8 cellular contexts compared by ENCODE assay signal in the genomic region with DNA sequence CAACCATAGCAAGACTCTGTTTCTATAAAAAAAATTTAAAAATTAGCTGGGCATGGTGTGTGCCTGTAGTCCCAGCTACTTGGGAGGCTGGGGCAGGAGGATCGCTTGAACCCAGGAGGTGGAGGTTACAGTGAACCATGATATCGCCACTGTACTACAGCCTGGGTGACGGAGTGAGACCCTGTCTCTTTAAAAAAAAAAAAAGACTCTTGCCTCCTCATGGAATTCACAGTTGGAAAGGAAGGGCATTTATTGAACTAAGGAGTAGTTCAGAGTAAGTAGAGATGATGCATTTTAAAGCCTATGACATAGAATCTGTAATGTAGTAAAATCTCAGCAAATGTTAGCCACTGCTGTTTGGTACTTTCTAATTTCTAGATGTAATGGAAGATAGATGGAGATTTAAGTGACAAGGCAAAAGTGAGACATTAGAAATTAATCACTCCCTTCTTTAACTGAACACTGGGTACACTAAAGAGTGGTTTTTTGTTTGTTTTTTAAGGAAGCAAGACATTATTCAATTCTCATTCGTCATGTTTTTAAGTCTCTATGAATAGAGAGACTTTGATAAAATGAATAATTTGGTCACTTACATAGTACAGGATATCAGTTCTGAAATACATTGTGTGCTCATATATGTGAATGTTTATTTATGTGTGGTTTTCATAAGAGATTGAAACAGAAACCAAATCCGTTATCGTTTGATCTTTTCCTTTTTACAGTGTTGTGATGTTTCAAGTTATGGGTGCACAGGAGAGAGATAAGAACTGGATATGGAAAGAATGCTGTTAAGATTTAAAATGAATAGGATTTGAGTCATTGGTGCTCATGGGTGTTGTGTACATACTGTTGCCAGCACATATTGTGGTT. TPM values are rescaled to one million over a fixed set of nuclear protein-coding genes. Genes with fewer than 3 reads are reported as not detected.
DNase-seq lines count a peak whose midpoint lies in the region; ATAC-seq and TF ChIP-seq lines count a peak whose summit lies in the region.

No MANE protein-coding gene starts in this region.

- peaks cover 0 to 19% of the 10 kb centered on the region in 2 donors for H3K36me3 ChIP-seq in gastrocnemius medialis

- peaks cover 0 to 10% (median 0%) of the 10 kb centered on the region in 3 donors for H3K9me3 ChIP-seq in gastrocnemius medialis

- H3K27me3 ChIP-seq in gastrocnemius medialis = no peaks in the 10 kb centered on the region

- peak; percentile 86 for ATAC-seq in GM18511 (IDR thresholded peaks at IDR 0.05; ENCODE audit: unreplicated experiment)
- peak; percentile 73 for ATAC-seq in HG02763 (IDR thresholded peaks at IDR 0.05; ENCODE audit: unreplicated experiment)
- peak; percentile 25 to 27 for ATAC-seq in gastrocnemius medialis

- TF ChIP-seq CTCF in RWPE1 (conservative IDR thresholded peaks at IDR 0.05; ENCODE audit: low read depth) (no peak), gastrocnemius medialis (IDR thresholded peaks at IDR 0.05 in 4 of 5, conservative IDR thresholded peaks at IDR 0.05 in 1 of 5) (no peak)

- TF ChIP-seq POLR2A in gastrocnemius medialis (IDR thresholded peaks at IDR 0.05) = no peak

- peak overlapping the region; percentile 6 to 44 (median 16) for H3K4me3 ChIP-seq in gastrocnemius medialis

- CTCF ChIA-PET in RWPE1 (lab: Yijun Ruan, JAX) = no interaction called here

- peaks cover 39 to 59% of the 10 kb centered on the region in 2 donors for H3K4me1 ChIP-seq in gastrocnemius medialis

- intact Hi-C loops in gastrocnemius medialis (cut with DNase I; ENCODE audit: low total_unique reads) = loop anchor here (5.0 kb wide), 1 partner anchor 97 kb away; no protein-coding TSS in a partner anchor

- POLR2A ChIA-PET in RWPE1 (lab: Yijun Ruan, JAX; ENCODE audit: low non-redundant PET) = no interaction called here

- H3K27ac ChIP-seq in RWPE1 (peak overlapping the region; percentile 60), epithelial cell of prostate (peak overlapping the region; percentile 65), gastrocnemius medialis (peak overlapping the region; percentile 49 to 70 (median 62))

- DNase-seq in RWPE1 (ENCODE audit: low spot score) (peak; percentile 55), epithelial cell of prostate (ENCODE audit: low read depth, low spot score) (peak; percentile 70), gastrocnemius medialis (no peak), COR-L47 (lab: John Stamatoyannopoulos, UW) (no peak)
- DNase-seq in effector CD8-positive, alpha-beta T cell (lab: John Stamatoyannopoulos, UW) = no peak
- DNase-seq in activated effector memory CD4-positive, alpha-beta T cell treated with anti-CD3 and anti-CD28 coated beads, Interleukin-2, amount 50 U/mL, for 16 hours = no peak

- in situ Hi-C loops in gastrocnemius medialis (cut with MboI; ENCODE audit: low sequenced_read_pairs in 4 of 4) = no loop called here

RNA-seq across cellular contexts. Expression of gene FOXN2, which starts 29.3 kb away (rescaled TPM):
- total RNA-seq in gastrocnemius medialis = 10 to 100 TPM; 15.8 to 25.5 (median 17.9) TPM

Comparison
In these comparisons a context has a peak if more than half of its experiments do, and no peak if none do; other contexts are left out.
1. ATAC-seq: peak in every context shown above with its lines; median percentile 86 in GM18511; 73 in HG02763; 26 in gastrocnemius medialis.
2. DNase-seq: peak in RWPE1 (single experiment) and epithelial cell of prostate (single experiment); none in gastrocnemius medialis (0 of 2), effector CD8-positive, alpha-beta T cell (single experiment), COR-L47 (single experiment) and activated effector memory CD4-positive, alpha-beta T cell treated with anti-CD3 and anti-CD28 coated beads, Interleukin-2, amount 50 U/mL, for 16 hours (single experiment).
3. Peak in every context shown above with its lines, with median percentiles within 50 percentile points of each other: H3K27ac ChIP-seq.